34 cellular contexts compared by ENCODE assay signal in the genomic region with DNA sequence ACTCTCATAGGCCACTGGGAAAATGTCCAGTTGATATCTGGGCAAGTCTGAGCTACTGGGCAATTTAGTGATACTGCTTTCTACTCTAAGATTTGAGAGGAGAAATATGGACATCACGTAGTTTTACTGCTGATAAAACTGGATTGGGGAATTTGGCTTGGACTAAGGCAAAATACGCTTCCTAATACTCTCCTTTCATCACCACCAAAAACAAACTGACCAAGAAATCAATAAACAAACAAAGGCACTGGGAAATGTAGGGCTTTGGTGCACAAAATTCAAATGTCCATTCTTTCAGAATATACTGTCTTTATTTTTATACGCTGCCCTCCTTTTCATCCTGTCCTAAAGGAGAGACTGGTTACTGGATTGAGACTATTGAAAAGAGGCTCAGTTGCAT.
"Had no signal": no experiment of that assay in that cellular context is flagged by ENCODE, and none has a peak within 500 bp of the region (broad histone marks: within the 10 kb centered on the region; RNA-seq: fewer than 3 reads in every experiment).

No MANE protein-coding gene starts in this region.

- H3K27ac ChIP-seq: adrenal gland, body of pancreas, brain microvascular endothelial cell, breast epithelium, VCaP had no signal

- DNase-seq: activated B cell treated with CpG ODN at 0.5 μM for 24 hours; activated CD4-positive, alpha-beta memory T cell treated with anti-CD3 and anti-CD28 coated beads for 36 hours; activated CD4-positive, alpha-beta T cell treated with anti-CD3 and anti-CD28 coated beads for 4 hours; activated CD4-positive, alpha-beta T cell treated with anti-CD3 and anti-CD28 coated beads, Interleukin-2, amount 10 ng/mL, durations not matched to agents 24 days and 14 days; activated CD4-positive, alpha-beta T cell treated with anti-CD3 and anti-CD28 coated beads, Interleukin-2, amount 50 U/mL, for 1 hour; activated CD4-positive, alpha-beta T cell treated with anti-CD3 and anti-CD28 coated beads, Interleukin-2, amount 50 U/mL, for 4 hours; activated CD4-positive, CD25-positive, alpha-beta regulatory T cell treated with anti-CD3 and anti-CD28 coated beads, Interleukin-2, amount 50 U/mL, for 72 hours; activated CD8-positive, alpha-beta memory T cell treated with anti-CD3 and anti-CD28 coated beads, Interleukin-2, amount 50 U/mL, for 4 hours; activated CD8-positive, alpha-beta T cell treated with anti-CD3 and anti-CD28 coated beads for 36 hours; activated effector memory CD4-positive, alpha-beta T cell treated with anti-CD3 and anti-CD28 coated beads, Interleukin-2, amount 50 U/mL, for 16 hours; activated gamma-delta T cell treated with Interleukin-2 at 50 U/mL for 16 hours; activated naive CD4-positive, alpha-beta T cell; activated naive CD4-positive, alpha-beta T cell treated with anti-CD3 and anti-CD28 coated beads for 36 hours; activated naive CD4-positive, alpha-beta T cell treated with anti-CD3 and anti-CD28 coated beads, Interleukin-2, amount 50 U/mL, for 16 hours; activated naive CD8-positive, alpha-beta T cell treated with anti-CD3 and anti-CD28 coated beads for 36 hours; activated T-cell treated with anti-CD3 and anti-CD28 coated beads for 4 hours; activated T-cell treated with anti-CD3 and anti-CD28 coated beads, Interleukin-2, amount 50 U/mL, for 1 hour; activated T-cell treated with anti-CD3 and anti-CD28 coated beads, Interleukin-2, amount 50 U/mL, for 4 hours; activated T-cell treated with anti-CD3 and anti-CD28 coated beads, Interleukin-2, amount 50 U/mL, for 72 hours; adrenal gland; amniotic stem cell; aorta; body of pancreas; brain microvascular endothelial cell; cerebellar nuclear complex; T-helper 1 cell; T-helper 2 cell; T-helper 9 cell had no signal

- H3K36me3 ChIP-seq: adrenal gland, brain microvascular endothelial cell, breast epithelium had no signal

- H3K9me3 ChIP-seq: adrenal gland, body of pancreas had no signal

- H3K27me3 ChIP-seq: adrenal gland, body of pancreas, brain microvascular endothelial cell had no signal

- FAIRE-seq: astrocyte, TTC549 had no signal

- H3K4me1 ChIP-seq: adrenal gland, body of pancreas, breast epithelium had no signal

- ATAC-seq: activated CD8-positive, alpha-beta T cell treated with anti-CD3 and anti-CD28 coated beads for 36 hours; activated naive CD4-positive, alpha-beta T cell treated with anti-CD3 and anti-CD28 coated beads, Interleukin-2, amount 50 U/mL, for 72 hours; activated T-cell treated with anti-CD3 and anti-CD28 coated beads, Interleukin-2, amount 50 U/mL, for 4 hours; activated T-cell treated with anti-CD3 and anti-CD28 coated beads, Interleukin-2, amount 50 U/mL, for 72 hours; activated T-helper 17 cell treated with anti-CD3 and anti-CD28 coated beads, Interleukin-2, amount 50 U/mL, for 72 hours; body of pancreas had no signal

- H3K4me3 ChIP-seq: adrenal gland, body of pancreas, breast epithelium had no signal
